ENCODE assay signal across 5 cellular contexts in the genomic region with DNA sequence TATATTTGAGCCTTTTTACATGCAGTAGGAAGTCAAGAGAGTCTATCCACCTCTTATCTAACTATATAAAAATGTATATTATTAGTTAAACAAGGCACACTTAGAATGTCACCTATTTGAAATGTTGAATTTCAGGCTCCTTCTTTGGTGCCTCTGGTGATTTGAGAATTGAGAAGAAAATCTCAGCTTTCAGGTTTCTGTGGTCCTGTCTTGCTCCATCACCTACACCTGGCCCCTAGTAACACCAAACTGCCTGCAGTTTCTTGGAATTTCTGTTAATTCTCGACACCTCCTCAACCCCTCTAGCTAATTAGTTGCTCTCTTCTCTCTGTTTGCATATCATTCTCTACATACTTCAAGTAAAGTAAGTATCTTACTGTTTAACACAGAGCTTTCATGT.
"Had no signal": no experiment of that assay in that cellular context is flagged by ENCODE, and none has a peak within 500 bp of the region (broad histone marks: within the 10 kb centered on the region; RNA-seq: fewer than 3 reads in every experiment).

No MANE protein-coding gene starts in this region.

- H3K9me3 Mint-ChIP-seq: GM23338, H9, IgD-negative memory B cell had no signal

- H3K4me2 ChIP-seq: GM23338 had no signal

- H3K4me3 Mint-ChIP-seq: GM23338, H9, IgD-negative memory B cell had no signal

- H2AFZ ChIP-seq: GM23338 had no signal

- H3K4me3 ChIP-seq: GM23338 had no signal

- H3K4me1 Mint-ChIP-seq: IgD-negative memory B cell had no signal

- H3K27ac ChIP-seq: HL-60 had no signal

- H3K27ac Mint-ChIP-seq: GM23338, IgD-negative memory B cell had no signal

- DNase-seq: H9, HCEC 1CT had no signal
